16 cellular contexts compared by ENCODE assay signal in the genomic region with DNA sequence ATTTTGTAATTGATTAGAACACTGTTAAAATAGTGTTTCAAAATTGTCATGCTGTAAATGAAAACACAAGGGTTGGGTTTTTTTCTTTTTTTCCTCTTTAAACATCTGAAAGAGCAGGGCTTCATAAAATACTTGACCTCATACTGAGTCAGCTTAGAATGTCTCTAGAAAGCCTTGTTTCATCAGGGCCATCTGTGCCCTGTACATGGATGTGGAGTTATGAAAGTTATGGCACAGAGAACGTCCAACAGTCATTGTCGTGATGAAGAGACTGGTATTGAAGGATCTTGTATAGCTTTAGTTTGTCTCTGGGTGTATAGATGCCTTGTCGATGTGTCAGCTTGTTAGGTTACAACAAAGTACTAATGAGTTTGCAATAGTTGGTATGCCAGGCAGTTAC.
DNase-seq lines count a peak whose midpoint lies in the region; ATAC-seq and TF ChIP-seq lines count a peak whose summit lies in the region.
"Had no signal": no experiment of that assay in that cellular context is flagged by ENCODE, and none has a peak within 500 bp of the region (broad histone marks: within the 10 kb centered on the region; RNA-seq: fewer than 3 reads in every experiment).

No MANE protein-coding gene starts in this region.

- H3K4me1 ChIP-seq in esophagus muscularis mucosa (no peaks in the 10 kb centered on the region), osteoblast (ENCODE audit: insufficient read depth, low read length) (no peaks in the 10 kb centered on the region)
- H3K4me1 ChIP-seq: BE2C had no signal

- no peak for ATAC-seq in GM18909 (IDR thresholded peaks at IDR 0.05; ENCODE audit: poor library complexity, unreplicated experiment)
- ATAC-seq in GM19452 (IDR thresholded peaks at IDR 0.05; ENCODE audit: unreplicated experiment), result no peak
- ATAC-seq: GM23338 had no signal

- no peak overlapping the region for H2AFZ ChIP-seq in osteoblast (ENCODE audit: low read length)
- H2AFZ ChIP-seq: GM23338 had no signal

- peak; percentile 81 for DNase-seq in AG10803 (ENCODE audit: low read depth)
- peak; percentile 0 for DNase-seq in LHCN-M2 (ENCODE audit: low read depth)
- DNase-seq in esophagus muscularis mucosa (ENCODE audit: extremely low spot score), result peak; percentile 24
- DNase-seq in osteoblast (ENCODE audit: insufficient read length, low spot score, missing footprints), result peak; percentile 25
- no peak for DNase-seq in posterior cingulate gyrus
- no peak for DNase-seq in occipital lobe (lab: John Stamatoyannopoulos, UW)
- DNase-seq: 8988T; BE2C; CD4-positive, alpha-beta memory T cell; DMS79; H7 had no signal

- no peaks in the 10 kb centered on the region for H3K79me2 ChIP-seq in osteoblast (ENCODE audit: insufficient read depth, low read length)

- intact Hi-C loops in esophagus muscularis mucosa (cut with DNase I) (no loop called here), posterior cingulate gyrus (cut with DNase I) (no loop called here)

- H3K9me3 ChIP-seq in esophagus muscularis mucosa (no peaks in the 10 kb centered on the region), osteoblast (ENCODE audit: low read depth, low read length) (no peaks in the 10 kb centered on the region)
- H3K9me3 ChIP-seq: BE2C had no signal

- H3K4me2 ChIP-seq in osteoblast (ENCODE audit: insufficient read depth, low read length), result no peak overlapping the region
- H3K4me2 ChIP-seq: GM23338 had no signal

- TF ChIP-seq EP300 in esophagus muscularis mucosa (IDR thresholded peaks at IDR 0.05), result no peak

- no peak overlapping the region for H3K4me3 ChIP-seq in AG10803 (ENCODE audit: low read length)
- H3K4me3 ChIP-seq in esophagus muscularis mucosa, result no peak overlapping the region
- no peak overlapping the region for H3K4me3 ChIP-seq in osteoblast (ENCODE audit: insufficient read depth, low read length)
- H3K4me3 ChIP-seq: GM23338 had no signal

- H3K36me3 ChIP-seq in esophagus muscularis mucosa (no peaks in the 10 kb centered on the region), osteoblast (ENCODE audit: insufficient read depth, low read length) (no peaks in the 10 kb centered on the region)
- H3K36me3 ChIP-seq: BE2C had no signal

- no peaks in the 10 kb centered on the region for H3K27me3 ChIP-seq in esophagus muscularis mucosa
- H3K27me3 ChIP-seq in osteoblast (ENCODE audit: insufficient read depth, low read length), result no peaks in the 10 kb centered on the region
- H3K27me3 ChIP-seq: BE2C had no signal

- H3K27ac ChIP-seq in esophagus muscularis mucosa (replicated peaks in 1 of 4) (no peak overlapping the region), osteoblast (ENCODE audit: low read depth, low read length) (no peak overlapping the region)
- H3K27ac ChIP-seq: C4-2B, HL-60 had no signal

- no peak for TF ChIP-seq POLR2A in esophagus muscularis mucosa (IDR thresholded peaks at IDR 0.05; ENCODE audit: low read depth)

- WGBS in esophagus muscularis mucosa, result 83% methylated on average over 3 of the region's 3 CpGs

- no peaks in the 10 kb centered on the region for H4K20me1 ChIP-seq in osteoblast (ENCODE audit: insufficient read depth, low read length)

- TF ChIP-seq CTCF in AG10803 (conservative IDR thresholded peaks at IDR 0.05; ENCODE audit: low read length) (no peak), esophagus muscularis mucosa (IDR thresholded peaks at IDR 0.05) (no peak), osteoblast (IDR thresholded peaks at IDR 0.05; ENCODE audit: extremely low read depth, low read depth, low read length) (no peak)

Comparison
In these comparisons a context has a peak if more than half of its experiments do, and no peak if none do; other contexts are left out.
1. DNase-seq: peak in AG10803 (single experiment), LHCN-M2 (single experiment), esophagus muscularis mucosa (single experiment) and osteoblast (single experiment); none in posterior cingulate gyrus (0 of 10) and occipital lobe (single experiment).